In the genomic region with DNA sequence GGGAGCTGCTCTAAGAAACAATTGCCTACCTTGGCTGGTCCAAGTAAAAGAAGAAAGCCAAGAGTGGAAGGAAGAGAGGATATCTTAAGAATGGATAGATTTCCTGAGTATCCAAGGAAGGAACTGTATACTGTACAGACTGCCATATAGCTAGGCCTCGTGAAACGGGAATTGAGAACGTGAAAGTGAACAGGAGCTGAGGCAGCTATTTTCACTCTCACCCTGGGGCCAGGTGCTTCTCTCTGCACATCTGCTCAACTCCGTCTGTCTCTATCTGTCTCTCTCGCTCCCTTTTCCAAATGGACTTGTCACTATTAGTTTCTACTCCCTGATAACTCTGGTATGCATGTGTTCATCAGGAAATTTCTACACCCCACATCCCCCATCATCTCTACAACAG, we compare ENCODE assay signal across 14 cellular contexts. TPM values are rescaled to one million over a fixed set of nuclear protein-coding genes. Genes with fewer than 3 reads are reported as not detected.
A peak's percentile ranks its signal among the peaks of the same experiment; 100 is the strongest.
DNase-seq lines count a peak whose midpoint lies in the region; ATAC-seq and TF ChIP-seq lines count a peak whose summit lies in the region.
"Had no signal": no experiment of that assay in that cellular context is flagged by ENCODE, and none has a peak within 500 bp of the region (broad histone marks: within the 10 kb centered on the region; RNA-seq: fewer than 3 reads in every experiment).

No MANE protein-coding gene starts in this region.

- peak overlapping the region; percentile 8 to 82 (median 43) for H3K4me3 Mint-ChIP-seq in IgD-negative memory B cell
- H3K4me3 Mint-ChIP-seq: CD4-positive, alpha-beta T cell; neural crest cell had no signal

- no peak overlapping the region for H3K27ac ChIP-seq in coronary artery
- H3K27ac ChIP-seq: body of pancreas had no signal

- peak; percentile 36 for DNase-seq in coronary artery (ENCODE audit: low spot score)
- DNase-seq in COR-L47 (lab: John Stamatoyannopoulos, UW) = no peak
- DNase-seq in NCI-H524 treated with DMSO at 0.1 percent for 48 hours (lab: John Stamatoyannopoulos, UW) = no peak
- DNase-seq: activated CD4-positive, CD25-positive, alpha-beta regulatory T cell; body of pancreas; CD4-positive, alpha-beta T cell; MG63 had no signal

- TF ChIP-seq CTCF in coronary artery (IDR thresholded peaks at IDR 0.05) = no peak

- peaks cover 25 to 27% (median 25%) of the 10 kb centered on the region in 3 donors for H3K4me1 Mint-ChIP-seq in IgD-negative memory B cell

- no peaks in the 10 kb centered on the region for H3K9me3 Mint-ChIP-seq in IgD-negative memory B cell
- H3K9me3 Mint-ChIP-seq: CD4-positive, alpha-beta T cell; neural crest cell had no signal

- peak; percentile 62 for ATAC-seq in GM18511 (IDR thresholded peaks at IDR 0.05; ENCODE audit: unreplicated experiment)
- ATAC-seq in GM21619 (IDR thresholded peaks at IDR 0.05; ENCODE audit: unreplicated experiment) = peak; percentile 58
- no peak for ATAC-seq in HG02763 (IDR thresholded peaks at IDR 0.05; ENCODE audit: unreplicated experiment)
- ATAC-seq in GM21390 (IDR thresholded peaks at IDR 0.05; ENCODE audit: unreplicated experiment) = no peak
- ATAC-seq: body of pancreas, sciatic nerve had no signal

- no peaks in the 10 kb centered on the region for H3K36me3 Mint-ChIP-seq in IgD-negative memory B cell

- no peaks in the 10 kb centered on the region for H3K27me3 Mint-ChIP-seq in IgD-negative memory B cell
- H3K27me3 Mint-ChIP-seq: CD4-positive, alpha-beta T cell had no signal

- H3K27ac Mint-ChIP-seq in IgD-negative memory B cell = peak overlapping the region; percentile 21 to 98 (median 95)
- H3K27ac Mint-ChIP-seq: CD4-positive, alpha-beta T cell had no signal

- no peak overlapping the region for H3K4me3 ChIP-seq in coronary artery
- H3K4me3 ChIP-seq: body of pancreas, MG63 had no signal

RNA-seq across cellular contexts. Expression of a gene that starts 35.9 kb away (rescaled TPM):
- 10.3 TPM for polyA plus RNA-seq in IgD-negative memory B cell

RNA-seq across cellular contexts. Expression of a gene that starts 49.0 kb away (rescaled TPM):
- polyA plus RNA-seq in IgD-negative memory B cell = 51.9 TPM

Comparison
In these comparisons a context has a peak if more than half of its experiments do, and no peak if none do; other contexts are left out.
1. ATAC-seq: peak in GM18511 (single experiment) and GM21619 (single experiment); none in HG02763 (single experiment) and GM21390 (single experiment).